11 cellular contexts compared by ENCODE assay signal in genomic region chr12:4771960-4772566, GRCh38.
"Had no signal": no experiment of that assay in that cellular context is flagged by ENCODE, and none has a peak within 500 bp of the region (broad histone marks: within the 10 kb centered on the region; RNA-seq: fewer than 3 reads in every experiment).

No MANE protein-coding gene starts in this region.

- ATAC-seq: left lung; stimulated activated naive CD8-positive, alpha-beta T cell treated with anti-CD3 and anti-CD28 coated beads, Interleukin-15, Interleukin-2, amounts not matched to agents 100 U/mL and 50 U/mL, for 24 hours had no signal

- DNase-seq: activated CD4-positive, alpha-beta T cell treated with anti-CD3 and anti-CD28 coated beads for 1 hour; activated CD4-positive, alpha-beta T cell treated with anti-CD3 and anti-CD28 coated beads, Interleukin-2, amount 50 U/mL, for 4 hours; activated naive CD4-positive, alpha-beta T cell treated with anti-CD3 and anti-CD28 coated beads, Interleukin-2, amount 10 ng/mL, durations not matched to agents 7 days and 5 days; left lung; stimulated activated CD4-positive, alpha-beta T cell treated with anti-CD3 and anti-CD28 coated beads, Interleukin-15, amount 100 ng/mL, for 24 hours; stimulated activated CD4-positive, alpha-beta T cell treated with anti-CD3 and anti-CD28 coated beads, Interleukin-4, amount 100 ng/mL, for 1 hour; stimulated activated naive CD8-positive, alpha-beta T cell treated with anti-CD3 and anti-CD28 coated beads, Interleukin-15, Interleukin-2, amounts not matched to agents 100 U/mL and 50 U/mL, for 24 hours; transverse colon had no signal

- H3K27ac ChIP-seq: ascending aorta, left lung, transverse colon had no signal

- H3K36me3 ChIP-seq: ascending aorta, left lung, transverse colon had no signal

- FAIRE-seq: frontal cortex, keratinocyte had no signal

- H3K4me3 ChIP-seq: ascending aorta, left lung, transverse colon had no signal

- H3K27me3 ChIP-seq: ascending aorta, left lung, transverse colon had no signal

- H3K4me1 ChIP-seq: left lung, transverse colon had no signal
